ENCODE assay signal across 22 cellular contexts in genomic region chr13:109293166-109293565, GRCh38.
"Had no signal": no experiment of that assay in that cellular context is flagged by ENCODE, and none has a peak within 500 bp of the region (broad histone marks: within the 10 kb centered on the region; RNA-seq: fewer than 3 reads in every experiment).

No MANE protein-coding gene starts in this region.

- H3K4me3 ChIP-seq: dorsolateral prefrontal cortex, gastrocnemius medialis, heart left ventricle, hepatocyte, prostate gland, right atrium auricular region, sigmoid colon, stomach, thyroid gland, vagina had no signal

- H3K4me3 Mint-ChIP-seq: naive thymus-derived CD4-positive, alpha-beta T cell; nephron progenitor cell; stimulated activated memory B cell treated with anti-CD40 and anti-IgM and Interleukin-4, amounts not matched to agents 10 μg/mL and 1 μg/mL and 100 μg/mL, for 72 hours had no signal

- DNase-seq: dorsolateral prefrontal cortex; effector CD4-positive, alpha-beta T cell; gastrocnemius medialis; heart left ventricle; kidney; mesendoderm; midbrain; naive thymus-derived CD4-positive, alpha-beta T cell; nephron progenitor cell; nucleus accumbens; sigmoid colon; stimulated activated CD4-positive, alpha-beta T cell treated with anti-CD3 and anti-CD28 coated beads, Interleukin-2, amount 100 ng/mL, for 24 hours; stimulated activated CD4-positive, alpha-beta T cell treated with anti-CD3 and anti-CD28 coated beads, Interleukin-4, amount 100 ng/mL, for 24 hours; stomach; thyroid gland had no signal

- H3K27ac ChIP-seq: dorsolateral prefrontal cortex, gastrocnemius medialis, heart left ventricle, hepatocyte, prostate gland, right atrium auricular region, sigmoid colon, stomach, thyroid gland, vagina had no signal

- H2AFZ ChIP-seq: hepatocyte had no signal

- H3K4me2 ChIP-seq: hepatocyte had no signal

- H3K36me3 ChIP-seq: gastrocnemius medialis, heart left ventricle, prostate gland, right atrium auricular region, sigmoid colon, stomach, thyroid gland, vagina had no signal

- H3K79me2 ChIP-seq: hepatocyte had no signal

- ATAC-seq: gastrocnemius medialis; left lobe of liver; naive thymus-derived CD4-positive, alpha-beta T cell; stimulated activated memory B cell treated with anti-CD40 and anti-IgM and Interleukin-4, amounts not matched to agents 10 μg/mL and 1 μg/mL and 100 μg/mL, for 72 hours had no signal

- H3K4me1 Mint-ChIP-seq: naive thymus-derived CD4-positive, alpha-beta T cell; stimulated activated memory B cell treated with anti-CD40 and anti-IgM and Interleukin-4, amounts not matched to agents 10 μg/mL and 1 μg/mL and 100 μg/mL, for 72 hours had no signal

- FAIRE-seq: colon, kidney had no signal

- H3K36me3 Mint-ChIP-seq: stimulated activated memory B cell treated with anti-CD40 and anti-IgM and Interleukin-4, amounts not matched to agents 10 μg/mL and 1 μg/mL and 100 μg/mL, for 72 hours had no signal

- H3K27me3 Mint-ChIP-seq: stimulated activated memory B cell treated with anti-CD40 and anti-IgM and Interleukin-4, amounts not matched to agents 10 μg/mL and 1 μg/mL and 100 μg/mL, for 72 hours had no signal

- H3K27me3 ChIP-seq: dorsolateral prefrontal cortex, gastrocnemius medialis, heart left ventricle, hepatocyte, right atrium auricular region, sigmoid colon, stomach, thyroid gland, vagina had no signal

- H3K9me3 ChIP-seq: gastrocnemius medialis, prostate gland, right atrium auricular region, stomach, thyroid gland, vagina had no signal

- H3K4me1 ChIP-seq: gastrocnemius medialis, heart left ventricle, prostate gland, right atrium auricular region, sigmoid colon, stomach, thyroid gland, vagina had no signal

- H3K27ac Mint-ChIP-seq: naive thymus-derived CD4-positive, alpha-beta T cell; nephron progenitor cell; stimulated activated memory B cell treated with anti-CD40 and anti-IgM and Interleukin-4, amounts not matched to agents 10 μg/mL and 1 μg/mL and 100 μg/mL, for 72 hours had no signal
